17 cellular contexts compared by ENCODE assay signal in genomic region chr1:190429932-190430331, GRCh38.
"Had no signal": no experiment of that assay in that cellular context is flagged by ENCODE, and none has a peak within 500 bp of the region (broad histone marks: within the 10 kb centered on the region; RNA-seq: fewer than 3 reads in every experiment).

No MANE protein-coding gene starts in this region.

- H3K9me3 ChIP-seq: Peyer's patch, SJSA1 had no signal

- H3K36me3 ChIP-seq: Peyer's patch, SJSA1 had no signal

- ATAC-seq: Right ventricle myocardium inferior had no signal

- H3K27me3 ChIP-seq: Peyer's patch, SJSA1 had no signal

- DNase-seq: Karpas-422, KBM-7, MM.1S, NCI-H1092 treated with DMSO at 0.1 percent for 48 hours, NCI-H1436, NCI-H187, NCI-H2029, NCI-H2171 treated with DMSO at 0.1 percent for 48 hours, NCI-H524, NCI-H526 treated with DMSO at 0.1 percent for 48 hours, NCI-H774, Peyer's patch, SHP77 treated with DMSO at 0.1 percent for 48 hours, T-helper 1 cell had no signal

- H3K4me3 ChIP-seq: Peyer's patch, SJSA1, SK-N-MC had no signal

- H3K27ac ChIP-seq: Peyer's patch, SJSA1 had no signal

- H3K4me1 ChIP-seq: Peyer's patch, SJSA1 had no signal
